Comparison of ENCODE assay signal across 8 cellular contexts in the genomic region with DNA sequence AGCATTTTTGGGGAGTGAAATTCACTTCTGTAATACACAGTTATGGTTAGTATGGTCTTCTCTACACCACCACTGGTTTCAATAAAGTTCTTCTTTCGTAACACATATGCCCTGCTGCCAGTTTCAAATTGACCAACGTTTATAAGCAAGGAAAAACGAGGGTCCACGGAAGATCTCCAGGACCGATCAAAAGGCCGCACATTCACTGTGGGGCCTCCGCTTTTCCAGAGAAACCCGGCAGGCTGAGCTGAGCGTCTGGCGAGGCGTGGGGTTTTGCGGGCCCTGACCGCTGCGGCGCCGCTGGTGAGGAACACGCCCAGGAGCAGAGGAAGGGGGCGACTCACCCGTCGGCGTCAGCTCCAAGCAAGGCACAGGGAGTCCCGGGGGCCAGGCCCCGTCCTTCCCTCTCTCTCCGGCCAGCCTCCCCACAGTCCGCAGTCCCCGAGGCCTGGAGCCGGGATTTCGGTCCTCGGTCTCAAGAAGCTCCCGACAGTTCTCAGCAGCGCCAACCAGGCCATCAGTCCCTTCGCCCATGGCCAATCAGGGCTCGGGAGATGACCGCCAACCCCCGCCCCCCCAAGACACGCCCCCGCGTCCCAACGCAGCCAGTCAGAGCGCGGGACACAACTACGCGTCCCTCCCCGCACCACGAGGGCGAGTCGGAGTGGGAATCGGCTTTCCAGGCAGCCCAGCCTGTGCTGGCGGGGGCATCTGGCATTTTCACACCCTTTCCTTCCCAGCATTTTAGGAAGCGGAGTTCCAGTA. TPM values are rescaled to one million over a fixed set of nuclear protein-coding genes. Genes with fewer than 3 reads are reported as not detected.
DNase-seq lines count a peak whose midpoint lies in the region; ATAC-seq and TF ChIP-seq lines count a peak whose summit lies in the region.

TSS of gene MTERF2 (minus strand) at position 522 of the 765 bp plus-strand sequence. CDS start 8,432 bp downstream, outside the sequence.

- peaks cover 42% of the 10 kb centered on the region for H3K4me1 Mint-ChIP-seq in activated CD4-positive, alpha-beta T cell treated with anti-CD3 and anti-CD28 coated beads for 36 hours

- DNase-seq in AG09309 (ENCODE audit: low read depth) = peak; percentile 66
- peak; percentile 81 for DNase-seq in NCI-H345 treated with DMSO at 0.1 percent for 48 hours (lab: John Stamatoyannopoulos, UW; ENCODE audit: unreplicated experiment)
- peak; percentile 88 for DNase-seq in activated CD4-positive, alpha-beta T cell treated with anti-CD3 and anti-CD28 coated beads for 36 hours
- peak; percentile 96 for DNase-seq in choroid plexus epithelial cell (ENCODE audit: low read depth)
- peak; percentile 79 for DNase-seq in kidney glomerular epithelial cell (lab: John Stamatoyannopoulos, UW)
- DNase-seq in stimulated activated CD4-positive, alpha-beta T cell treated with anti-CD3 and anti-CD28 coated beads, Interleukin-15, amount 100 ng/mL, for 48 hours (ENCODE audit: low read depth in 2 of 2) = peak; percentile 57 to 70

- H3K9me3 Mint-ChIP-seq in activated CD4-positive, alpha-beta T cell treated with anti-CD3 and anti-CD28 coated beads for 36 hours (ENCODE audit: low read depth) = peaks cover 10% of the 10 kb centered on the region

- H3K4me3 Mint-ChIP-seq in activated CD4-positive, alpha-beta T cell treated with anti-CD3 and anti-CD28 coated beads for 36 hours = peak within 1 kb of the TSS; percentile 85

- intact Hi-C loops in activated CD4-positive, alpha-beta T cell treated with anti-CD3 and anti-CD28 coated beads for 36 hours (cut with DNase I, micrococcal nuclease) = loop anchor here (1.0 to 2.0 kb wide), 4 partner anchors 32 to 630 kb away; partner anchors contain the start of genes CRY1 (in 2 of the 2), TMEM263 (in 2 of the 2) and POLR3B (in 1 of the 2)

- POLR2A ChIA-PET in activated CD4-positive, alpha-beta T cell treated with anti-CD3 and anti-CD28 coated beads for 36 hours (lab: Charles Lee) = no interaction called here

- TF ChIP-seq CTCF in AG09309 (IDR thresholded peaks at IDR 0.05; ENCODE audit: control insufficient read depth, insufficient read depth, low read depth, low read length, missing control alignments) (no peak), choroid plexus epithelial cell (conservative IDR thresholded peaks at IDR 0.05; ENCODE audit: low read depth, low read length) (peak; percentile 13)

- H3K27ac Mint-ChIP-seq in activated CD4-positive, alpha-beta T cell treated with anti-CD3 and anti-CD28 coated beads for 36 hours = peak within 1 kb of the TSS; percentile 75

- peak; percentile 99 for ATAC-seq in GM19023 (IDR thresholded peaks at IDR 0.05; ENCODE audit: unreplicated experiment)
- peak; percentile 93 for ATAC-seq in HG03196 (IDR thresholded peaks at IDR 0.05; ENCODE audit: unreplicated experiment)
- ATAC-seq in activated CD4-positive, alpha-beta T cell treated with anti-CD3 and anti-CD28 coated beads for 36 hours = peak; percentile 93

- H3K27me3 Mint-ChIP-seq in activated CD4-positive, alpha-beta T cell treated with anti-CD3 and anti-CD28 coated beads for 36 hours = no peaks in the 10 kb centered on the region

- peaks cover 29% of the 10 kb centered on the region for H3K36me3 Mint-ChIP-seq in activated CD4-positive, alpha-beta T cell treated with anti-CD3 and anti-CD28 coated beads for 36 hours (ENCODE audit: low read depth)

- CTCF ChIA-PET in activated CD4-positive, alpha-beta T cell treated with anti-CD3 and anti-CD28 coated beads for 36 hours (lab: Charles Lee) = interaction anchor here (0.5 to 1.4 kb wide), 3 partner anchors 24 to 686 kb away, joined by 3 to 5 read pairs (median 3); no protein-coding TSS in a partner anchor

- H3K4me3 ChIP-seq in AG09309 (ENCODE audit: control insufficient read depth, low read depth, low read length) (peak within 1 kb of the TSS; percentile 78), choroid plexus epithelial cell (ENCODE audit: low read depth, low read length) (peak within 1 kb of the TSS; percentile 87)

RNA-seq across cellular contexts. Expression of gene MTERF2, which starts in this region (rescaled TPM):
- total RNA-seq in activated CD4-positive, alpha-beta T cell treated with anti-CD3 and anti-CD28 coated beads for 36 hours = 1 to 10 TPM; 5.0 to 5.8 TPM

Comparison
In these comparisons a context has a peak if more than half of its experiments do, and no peak if none do; other contexts are left out.
1. Peak in every context shown above with its lines: DNase-seq, ATAC-seq and H3K4me3 ChIP-seq.